ENCODE assay signal across 8 cellular contexts in genomic region chr1:24294757-24295371, GRCh38. TPM values are rescaled to one million over a fixed set of nuclear protein-coding genes. Genes with fewer than 3 reads are reported as not detected.
DNase-seq lines count a peak whose midpoint lies in the region; ATAC-seq, FAIRE-seq and TF ChIP-seq lines count a peak whose summit lies in the region.

No MANE protein-coding gene starts in this region.

- TF ChIP-seq CTCF in H9 (conservative IDR thresholded peaks at IDR 0.05) (no peak; the same call in 2 of the 3 replicates), kidney (IDR thresholded peaks at IDR 0.05; ENCODE audit: borderline replicate concordance, extremely low read depth, insufficient read depth) (no peak), spleen (IDR thresholded peaks at IDR 0.05 in 8 of 11, conservative IDR thresholded peaks at IDR 0.05 in 3 of 11) (no peak)

- no peak for DNase-seq in H9
- DNase-seq in adipocyte (ENCODE audit: low read depth) = no peak
- DNase-seq in kidney = peak; percentile 91
- DNase-seq in spleen = no peak
- no peak for DNase-seq in T-cell
- no peak for DNase-seq in erythroblast (lab: John Stamatoyannopoulos, UW)
- no peak for DNase-seq in NCI-H446 treated with DMSO at 0.1 percent for 48 hours (lab: John Stamatoyannopoulos, UW)

- no peaks in the 10 kb centered on the region for H4K20me1 ChIP-seq in H9 (ENCODE audit: control insufficient read depth, insufficient read depth, insufficient read length)

- no peak overlapping the region for H3K56ac ChIP-seq in H9 (ENCODE audit: insufficient read length, low read depth, low read length)

- H3K4me2 ChIP-seq in H9 (ENCODE audit: insufficient read depth, insufficient read length, low read length) = no peak overlapping the region

- H3K27ac Mint-ChIP-seq in H9 (peak overlapping the region; percentile 2 to 74 (median 62); a peak in 3 of 7 replicates), T-cell (no peak overlapping the region)

- TF ChIP-seq POLR2A in spleen (IDR thresholded peaks at IDR 0.05) = no peak
- TF ChIP-seq POLR2A in erythroblast (IDR thresholded peaks at IDR 0.05; ENCODE audit: low read length) = no peak

- peaks cover 11% of the 10 kb centered on the region for H3K27me3 Mint-ChIP-seq in H9 (ENCODE audit: low read depth)
- peaks cover 12 to 20% of the 10 kb centered on the region in 2 donors for H3K27me3 Mint-ChIP-seq in T-cell

- no peak overlapping the region for H2BK15ac ChIP-seq in H9 (ENCODE audit: low read depth, low read length)

- H3K4me1 Mint-ChIP-seq in H9 (peaks cover 39 to 40% of the 10 kb centered on the region in 2 experiments), T-cell (no peaks in the 10 kb centered on the region)

- H3K79me2 ChIP-seq in H9 (ENCODE audit: insufficient read depth, low read length) = no peaks in the 10 kb centered on the region

- H3K9ac ChIP-seq in H9 (ENCODE audit: extremely low read depth, insufficient read length, low read length) (no peak overlapping the region), adipocyte (ENCODE audit: low read length) (peak overlapping the region; percentile 50), kidney (ENCODE audit: low read length in 2 of 2) (no peak overlapping the region)

- H3K14ac ChIP-seq in H9 (ENCODE audit: insufficient read depth, low read length) = peak overlapping the region; percentile 53; the same call in 1 of the 2 replicates

- H3K27ac ChIP-seq in H9 (ENCODE audit: insufficient read length, low read depth, low read length) (no peak overlapping the region), kidney (ENCODE audit: low read depth in 2 of 2, low read length in 2 of 2) (peak overlapping the region in 1 of 2 donors; percentile 36), spleen (peak overlapping the region in 6 of 8 donors; percentile 4 to 52 (median 34))

- no peak overlapping the region for H2AK5ac ChIP-seq in H9 (ENCODE audit: insufficient read length, low read length)

- intact Hi-C loops in kidney (cut with DNase I) (no loop called here), spleen (cut with DNase I; ENCODE audit: low total_unique reads) (no loop called here)

- H3K4me3 Mint-ChIP-seq in H9 (no peak overlapping the region), T-cell (no peak overlapping the region)

- no peaks in the 10 kb centered on the region for H3K23me2 ChIP-seq in H9 (ENCODE audit: insufficient read length, low read depth, low read length, poor library complexity, severe bottlenecking)

- H2BK12ac ChIP-seq in H9 (ENCODE audit: insufficient read length, low read depth, low read length) = peak overlapping the region; percentile 22

- H3K36me3 ChIP-seq in adipocyte (ENCODE audit: control insufficient read depth, insufficient read depth, low read length, severe bottlenecking) (no peaks in the 10 kb centered on the region), kidney (ENCODE audit: control insufficient read depth in 1 of 2, insufficient read depth in 2 of 2, low read length in 2 of 2) (no peaks in the 10 kb centered on the region), spleen (no peaks in the 10 kb centered on the region)

- H3K36me3 Mint-ChIP-seq in H9 (ENCODE audit: insufficient read depth in 1 of 3, low read depth in 3 of 3) (no peaks in the 10 kb centered on the region), T-cell (no peaks in the 10 kb centered on the region)

- no peaks in the 10 kb centered on the region for H3K9me3 ChIP-seq in H9 (ENCODE audit: control insufficient read depth, low read depth, low read length)
- H3K9me3 ChIP-seq in adipocyte (ENCODE audit: control insufficient read depth, low read length) = no peaks in the 10 kb centered on the region
- no peaks in the 10 kb centered on the region for H3K9me3 ChIP-seq in kidney (ENCODE audit: control insufficient read depth in 1 of 2, low read length in 2 of 2)
- H3K9me3 ChIP-seq in spleen = no peaks in the 10 kb centered on the region

- peak overlapping the region; percentile 69 for H4K8ac ChIP-seq in H9 (replicated peaks; ENCODE audit: insufficient read length, low read depth, low read length)

- H3K4me3 ChIP-seq in adipocyte (ENCODE audit: low read length) (peak overlapping the region; percentile 29), kidney (ENCODE audit: low read length in 2 of 2) (no peak overlapping the region), spleen (no peak overlapping the region)

- H3K4me1 ChIP-seq in H9 (ENCODE audit: insufficient read depth, low read length) = peaks cover 4% of the 10 kb centered on the region
- H3K4me1 ChIP-seq in adipocyte (ENCODE audit: control insufficient read depth, insufficient read depth, low read length) = peaks cover 29% of the 10 kb centered on the region
- H3K4me1 ChIP-seq in kidney (ENCODE audit: control insufficient read depth in 1 of 2, insufficient read depth in 1 of 2, low read depth in 1 of 2, low read length in 2 of 2) = peaks cover 12 to 17% of the 10 kb centered on the region in 2 donors
- H3K4me1 ChIP-seq in spleen = peaks cover 0 to 32% (median 9%) of the 10 kb centered on the region in 6 donors

- ATAC-seq in T-cell (replicated peaks in 1 of 4) (no peak), HG03045 (IDR thresholded peaks at IDR 0.05; ENCODE audit: unreplicated experiment) (no peak)

- WGBS in H9 (ENCODE audit: extremely low coverage, insufficient read length, low lambda C conversion rate) = no CpG with 5 or more reads among the region's 8 CpGs
- WGBS in spleen, 5 donors = 24 to 42% (median 38%) methylated on average over 8 of the region's 8 CpGs

- no peak for FAIRE-seq in kidney (lab: Jason Lieb, UNC)

- H4K5ac ChIP-seq in H9 (ENCODE audit: insufficient read length, low read depth, low read length) = no peak overlapping the region

- POLR2A ChIA-PET in T-cell (lab: Charles Lee) = no interaction called here

- H3K18ac ChIP-seq in H9 (ENCODE audit: insufficient read length, low read depth, low read length) = no peak overlapping the region

- H3T11ph ChIP-seq in H9 (ENCODE audit: low read length) = no peak overlapping the region

- H3K27me3 ChIP-seq in H9 (ENCODE audit: insufficient read depth, low read length) = no peaks in the 10 kb centered on the region
- H3K27me3 ChIP-seq in adipocyte (replicated peaks; ENCODE audit: control insufficient read depth, insufficient read depth, low read length) = peaks cover 7% of the 10 kb centered on the region
- peaks cover 0 to 28% (median 0%) of the 10 kb centered on the region in 7 donors for H3K27me3 ChIP-seq in spleen (replicated peaks in 1 of 7)

- H4K91ac ChIP-seq in H9 (ENCODE audit: insufficient read length, low read depth, low read length) = no peak overlapping the region

- no peak overlapping the region for H3K23ac ChIP-seq in H9 (ENCODE audit: insufficient read length, low read depth, low read length)

- H2BK120ac ChIP-seq in H9 (ENCODE audit: low read depth, low read length, poor library complexity, severe bottlenecking) = no peak overlapping the region

- no peak overlapping the region for H2BK20ac ChIP-seq in H9 (ENCODE audit: low read depth, low read length, poor library complexity, severe bottlenecking)

- H2BK5ac ChIP-seq in H9 (ENCODE audit: insufficient read length, low read length) = no peak overlapping the region

- no peak overlapping the region for H3K4ac ChIP-seq in H9 (ENCODE audit: low read depth, low read length)

- CTCF ChIA-PET in T-cell (lab: Charles Lee) = no interaction called here

- H3K9me3 Mint-ChIP-seq in H9 = no peaks in the 10 kb centered on the region
- no peaks in the 10 kb centered on the region for H3K9me3 Mint-ChIP-seq in T-cell

- no peaks in the 10 kb centered on the region for H3K79me1 ChIP-seq in H9 (ENCODE audit: insufficient read depth, low read depth, low read length, poor library complexity, severe bottlenecking)

- H2AFZ ChIP-seq in H9 (ENCODE audit: low read length) = no peak overlapping the region

RNA-seq across cellular contexts. Expression of gene GRHL3, which starts 24.3 kb away (rescaled TPM):
- total RNA-seq in H9 (2021) = 3.5 and 4.0 TPM in 2 replicates
- total RNA-seq in kidney = 1.7 TPM
- 0.32 TPM for polyA plus RNA-seq in kidney (ENCODE audit: insufficient read depth, low read depth, low replicate concordance)
- not detected for total RNA-seq in spleen
- polyA plus RNA-seq in spleen = under 1 TPM in 2 of 3 donors, not detected in 1; 0.04 to 0.06 TPM
- not detected for total RNA-seq in T-cell

Comparison
In these comparisons a context has a peak if more than half of its experiments do, and no peak if none do; other contexts are left out.
1. H3K27ac Mint-ChIP-seq: peak in H9 (3 of 3); none in T-cell (0 of 2).